In genomic region chr17:42264366-42264765, GRCh38 we compare ENCODE assay signal across 4 cellular contexts. TPM values are rescaled to one million over a fixed set of nuclear protein-coding genes. Genes with fewer than 3 reads are reported as not detected.
A peak's percentile ranks its signal among the peaks of the same experiment; 100 is the strongest.
DNase-seq lines count a peak whose midpoint lies in the region; ATAC-seq, FAIRE-seq and TF ChIP-seq lines count a peak whose summit lies in the region.
"Not testable (repeated sequence)": the region's sequence is repeated elsewhere in the genome, so short reads cannot be mapped to it uniquely, and the experiment has no call there.

No MANE protein-coding gene starts in this region.

- BruUV-seq in Panc1 (replicated peaks; lab: Mats Ljungman, UMichigan), result TSS peak; percentile 40
- TSS peak; percentile 51 for BruUV-seq in GM12878 (replicated peaks; lab: Mats Ljungman, UMichigan)
- BruUV-seq in K562 (replicated peaks; lab: Mats Ljungman, UMichigan), result TSS peak; percentile 20

- not testable (repeated sequence) for ATAC-seq in Panc1, GM12878, K562

- not testable (repeated sequence) for H3K27ac ChIP-seq in HEK293 (ENCODE audit: extremely low read depth, low read depth, low read length); Panc1 (ENCODE audit: low read length); GM12878 (ENCODE audit: control insufficient read depth, insufficient read depth); K562 (ENCODE audit: extremely low read depth, low read depth, low read length)

- not testable (repeated sequence) for DNase-seq in Panc1 (ENCODE audit: low read depth, low spot score); GM12878 (ENCODE audit: low read depth, low spot score); K562 (ENCODE audit: extremely low read depth in 1 of 4, low spot score in 3 of 4)

- not testable (repeated sequence) for TF ChIP-seq CTCF in HEK293 (tag by site-specific recombination; IDR thresholded peaks at IDR 0.05); Panc1 (IDR thresholded peaks at IDR 0.05); GM12878 (IDR thresholded peaks at IDR 0.05 in 2 of 3, conservative IDR thresholded peaks at IDR 0.05 in 1 of 3; ENCODE audit: control insufficient read depth in 2 of 3, extremely low read depth in 1 of 3, insufficient read depth in 1 of 3, low read depth in 3 of 3, low read length in 3 of 3); K562 (IDR thresholded peaks at IDR 0.05 in 2 of 3, conservative IDR thresholded peaks at IDR 0.05 in 1 of 3; ENCODE audit: insufficient read depth in 2 of 3, low read depth in 1 of 3, low read length in 3 of 3)

- H2AFZ ChIP-seq in GM12878 (ENCODE audit: control insufficient read depth, low read depth, low read length); K562 (ENCODE audit: low read depth, low read length): not testable (repeated sequence)

- H3K79me2 ChIP-seq in GM12878 (ENCODE audit: control insufficient read depth, insufficient read depth, low read length) (peaks cover 12% of the 10 kb centered on the region), K562 (ENCODE audit: control insufficient read depth, insufficient read depth, low read length) (peaks cover 88% of the 10 kb centered on the region)

- H3K9me3 ChIP-seq in HEK293 (ENCODE audit: control insufficient read depth, insufficient read depth, low read depth, low read length); Panc1 (ENCODE audit: control insufficient read depth, insufficient read depth, low read depth, low read length); GM12878 (replicated peaks; ENCODE audit: control insufficient read depth, insufficient read depth, low read length); K562 (replicated peaks; ENCODE audit: control insufficient read depth, insufficient read depth, low read depth, low read length): not testable (repeated sequence)

- peaks cover 10% of the 10 kb centered on the region for H3K4me1 ChIP-seq in HEK293 (ENCODE audit: control insufficient read depth, insufficient read depth, low read length)
- H3K4me1 ChIP-seq in Panc1 (ENCODE audit: control insufficient read depth, insufficient read depth, low read length), result peaks cover 64% of the 10 kb centered on the region
- not testable (repeated sequence) for H3K4me1 ChIP-seq in GM12878 (ENCODE audit: control insufficient read depth, insufficient read depth, low read length)
- H3K4me1 ChIP-seq in K562 (replicated peaks in 1 of 2; ENCODE audit: control insufficient read depth in 2 of 2, insufficient read depth in 2 of 2, low read length in 2 of 2), result peaks cover 10 to 18% of the 10 kb centered on the region in 2 experiments

- 96% methylated on average over 3 of the region's 4 CpGs for WGBS in GM12878 (ENCODE audit: insufficient coverage, insufficient replicate concordance, low lambda C conversion rate, missing lambda C conversion rate)
- 80% methylated on average over 1 of the region's 4 CpGs for WGBS in K562 (ENCODE audit: insufficient coverage, low coverage, missing lambda C conversion rate)

- H3K27me3 ChIP-seq in Panc1 (ENCODE audit: control insufficient read depth, insufficient read depth, low read length); GM12878 (replicated peaks in 1 of 2; ENCODE audit: control insufficient read depth in 2 of 2, insufficient read depth in 2 of 2, low read length in 1 of 2); K562 (ENCODE audit: control insufficient read depth in 2 of 2, insufficient read depth in 2 of 2, low read length in 2 of 2): not testable (repeated sequence)

- TF ChIP-seq POLR2A in GM12878 (IDR thresholded peaks at IDR 0.05; ENCODE audit: low read depth, low read length), result not testable (repeated sequence)
- peak; percentile 2; the same call in 1 of the 2 replicates for TF ChIP-seq POLR2A in K562 (conservative IDR thresholded peaks at IDR 0.05)

- SMC1A ChIA-PET in GM12878 (lab: Charles Lee; ENCODE audit: uncharacterized antibody, unreplicated experiment), result interaction anchor here (1.0 kb wide), 1 partner anchor 9 kb away, joined by 4 read pairs; no protein-coding TSS in a partner anchor

- TF ChIP-seq EP300 in GM12878 (IDR thresholded peaks at IDR 0.05; ENCODE audit: borderline replicate concordance in 1 of 2, control insufficient read depth in 1 of 2, low read depth in 2 of 2, low read length in 2 of 2); K562 (IDR thresholded peaks at IDR 0.05; ENCODE audit: low read length): not testable (repeated sequence)

- CTCF ChIA-PET in HEK293 (lab: Yijun Ruan, JAX) (interaction anchor here (0.6 to 0.9 kb wide), 3 partner anchors 41 to 124 kb away, joined by 3 read pairs; partner anchors contain the start of gene STAT3), Panc1 (lab: Charles Lee) (interaction anchor here (0.7 kb wide), 1 partner anchor 140 kb away, joined by 3 read pairs; no protein-coding TSS in a partner anchor), GM12878 (lab: Yijun Ruan, JAX) (interaction anchor here (1.4 kb wide), 1 partner anchor 16 kb away, joined by 5 read pairs; no protein-coding TSS in a partner anchor)
- CTCF ChIA-PET in K562 (lab: Yijun Ruan, JAX; ENCODE audit: low intra/inter-chr PET ratio), result not testable (repeated sequence)

- not testable (repeated sequence) for TF ChIP-seq RAD21 in GM12878 (IDR thresholded peaks at IDR 0.05; ENCODE audit: insufficient read depth, low read depth, low read length); K562 (CRISPR knock-in tag; conservative IDR thresholded peaks at IDR 0.05 in 1 of 2, IDR thresholded peaks at IDR 0.05 in 1 of 2)

- intact Hi-C loops in Panc1 (cut with micrococcal nuclease; ENCODE audit: unreplicated experiment); GM12878 (cut with micrococcal nuclease; ENCODE audit: unreplicated experiment); K562 (cut with micrococcal nuclease): not testable (repeated sequence)

- FAIRE-seq in GM12878 (lab: Jason Lieb, UNC); K562 (lab: Jason Lieb, UNC): not testable (repeated sequence)

- not testable (repeated sequence) for H3K9ac ChIP-seq in GM12878 (ENCODE audit: control insufficient read depth, insufficient read depth, low read length); K562 (ENCODE audit: insufficient read depth in 1 of 2, low read depth in 2 of 2, low read length in 2 of 2)

- H3K4me3 ChIP-seq in HEK293 (ENCODE audit: low read depth, low read length); Panc1 (ENCODE audit: low read depth in 2 of 2, low read length in 2 of 2); GM12878; K562: not testable (repeated sequence)

- not testable (repeated sequence) for H3K4me2 ChIP-seq in GM12878 (ENCODE audit: control insufficient read depth, insufficient read depth); K562 (ENCODE audit: insufficient read depth, low read length)

- RAD21 ChIA-PET in GM12878 (lab: Charles Lee; ENCODE audit: unreplicated experiment), result not testable (repeated sequence)

- POLR2A ChIA-PET in HEK293 (lab: Yijun Ruan, JAX); Panc1 (lab: Charles Lee); GM12878 (lab: Charles Lee): not testable (repeated sequence)
- POLR2A ChIA-PET in K562 (lab: Yijun Ruan, JAX), result interaction anchor here (0.6 kb wide), 1 partner anchor 322 kb away, joined by 3 read pairs; no protein-coding TSS in a partner anchor

- H3K36me3 ChIP-seq in HEK293 (ENCODE audit: control insufficient read depth in 2 of 2, insufficient read depth in 1 of 2, low read length in 2 of 2); Panc1 (ENCODE audit: control insufficient read depth, insufficient read depth, low read length); GM12878 (ENCODE audit: control insufficient read depth in 2 of 2, insufficient read depth in 2 of 2, low read length in 1 of 2): not testable (repeated sequence)
- peaks cover 21% of the 10 kb centered on the region; the same call in 2 of the 3 replicates for H3K36me3 ChIP-seq in K562 (ENCODE audit: control insufficient read depth, insufficient read depth, low read length)

- not testable (repeated sequence) for H4K20me1 ChIP-seq in GM12878 (ENCODE audit: control insufficient read depth, insufficient read depth); K562 (replicated peaks; ENCODE audit: control insufficient read depth, insufficient read depth, low read length)

- in situ Hi-C loops in Panc1 (cut with HindIII; ENCODE audit: low pct_unique_long_range_greater_than_20kb, low sequenced_read_pairs); GM12878 (cut with MboI); K562 (cut with MboI): not testable (repeated sequence)

- H3K9me1 ChIP-seq in K562 (ENCODE audit: control insufficient read depth, insufficient read depth, low read length), result not testable (repeated sequence)

RNA-seq across cellular contexts. Expression of gene STAT5B, which starts 11.8 kb away (rescaled TPM):
- total RNA-seq in Panc1 (2021; ENCODE audit: unreplicated experiment) (102 TPM), GM12878 (2014; rRNA removed) (54.0 and 58.5 TPM in 2 replicates), GM12878 (2014; rRNA removed; fragmentation: Illumina TruSeq; extraction: Trizol) (37.1 and 38.1 TPM in 2 replicates), GM12878 (2021) (66.6 and 69.6 TPM in 2 replicates), K562 (2014; rRNA removed) (92.4 and 113 TPM in 2 replicates), K562 (2014; rRNA removed; fragmentation: Illumina TruSeq; extraction: Trizol) (75.5 and 75.7 TPM in 2 replicates), K562 (2015; rRNA removed; fragmentation: Illumina TruSeq; extraction: Trizol) (63.5 and 65.2 TPM in 2 replicates), K562 (2021) (134 TPM in 2 replicates)
- polyA plus RNA-seq in Panc1 (2012; ENCODE audit: insufficient read length), result 66.5 TPM
- total RNA-seq in GM12878 (2013; cell fraction: nucleolus; rRNA removed), result 80.4 and 88.9 TPM in 2 replicates
- polyA plus RNA-seq in GM12878 (2011; ENCODE audit: low read depth), result 22.5 TPM
- polyA plus RNA-seq in GM12878 (2011; rRNA removed) (46.0 and 52.8 TPM in 2 replicates), GM12878 (2014; fragmentation: Illumina TruSeq; extraction: Trizol) (57.8 and 60.2 TPM in 2 replicates), GM12878 (2014; fragmentation: Nextera tagmentation; extraction: Ambion mirVana) (10 to 100 TPM; 11.0 to 11.8 TPM), GM12878 (2014; rRNA removed) (56.9 and 59.2 TPM in 2 replicates), GM12878 (2016; fragmentation: Nextera tagmentation; extraction: Ambion mirVana) (10 to 100 TPM; 38.8 to 40.6 TPM), K562 (2011; rRNA removed) (147 and 176 TPM in 2 replicates), K562 (2014; fragmentation: Illumina TruSeq; extraction: Trizol) (117 and 130 TPM in 2 replicates), K562 (2014; fragmentation: Nextera tagmentation; extraction: Ambion mirVana) (10 to 100 TPM; 20.8 to 23.5 TPM), K562 (2014; rRNA removed) (109 and 124 TPM in 2 replicates)
- 41.9 and 44.7 TPM in 2 replicates for polyA plus RNA-seq in GM12878 (2011; cell fraction: cytosol; rRNA removed)
- polyA plus RNA-seq in GM12878 (2011; cell fraction: nucleus; rRNA removed), result 70.8 and 85.5 TPM in 2 replicates
- 33.3 and 39.8 TPM in 2 replicates for polyA plus RNA-seq in GM12878 (2012)
- polyA minus RNA-seq in GM12878 (2011; rRNA and poly(A)+ RNA removed), result 38.7 and 49.0 TPM in 2 replicates
- polyA minus RNA-seq in GM12878 (2011; cell fraction: cytosol; rRNA and poly(A)+ RNA removed), result 18.0 and 18.9 TPM in 2 replicates
- 15.6 and 24.7 TPM in 2 replicates for polyA minus RNA-seq in GM12878 (2011; cell fraction: nucleus; rRNA and poly(A)+ RNA removed)
- 425 and 510 TPM in 2 replicates for total RNA-seq in K562 (2011; cell fraction: chromatin; rRNA removed; ENCODE audit: low replicate concordance)
- total RNA-seq in K562 (2011; cell fraction: nucleolus; rRNA removed), result 258 and 266 TPM in 2 replicates
- total RNA-seq in K562 (2011; cell fraction: nucleoplasm; rRNA removed), result 265 and 278 TPM in 2 replicates
- polyA plus RNA-seq in K562 (2011; cell fraction: cytosol; rRNA removed), result 94.2 and 122 TPM in 2 replicates
- polyA plus RNA-seq in K562 (2011; cell fraction: nucleus; rRNA removed), result 190 and 298 TPM in 2 replicates
- polyA plus RNA-seq in K562 (2012), result 79.5 and 138 TPM in 2 replicates
- 101 and 127 TPM in 2 replicates for polyA minus RNA-seq in K562 (2011; rRNA and poly(A)+ RNA removed)
- polyA minus RNA-seq in K562 (2011; cell fraction: cytosol; rRNA and poly(A)+ RNA removed), result 79.7 and 81.7 TPM in 2 replicates
- 54.4 and 60.3 TPM in 2 replicates for polyA minus RNA-seq in K562 (2011; cell fraction: nucleus; rRNA and poly(A)+ RNA removed)

RNA-seq across cellular contexts. Expression of gene STAT5A, which starts 23.9 kb away (rescaled TPM):
- total RNA-seq in Panc1 (2021; ENCODE audit: unreplicated experiment) (26.7 TPM), GM12878 (2014; rRNA removed) (71.1 and 81.1 TPM in 2 replicates), GM12878 (2014; rRNA removed; fragmentation: Illumina TruSeq; extraction: Trizol) (25.6 and 26.1 TPM in 2 replicates), GM12878 (2021) (78.9 and 86.4 TPM in 2 replicates), K562 (2014; rRNA removed) (391 and 467 TPM in 2 replicates), K562 (2014; rRNA removed; fragmentation: Illumina TruSeq; extraction: Trizol) (156 and 174 TPM in 2 replicates), K562 (2015; rRNA removed; fragmentation: Illumina TruSeq; extraction: Trizol) (177 and 195 TPM in 2 replicates), K562 (2021) (377 and 414 TPM in 2 replicates)
- 37.3 TPM for polyA plus RNA-seq in Panc1 (2012; ENCODE audit: insufficient read length)
- total RNA-seq in GM12878 (2013; cell fraction: nucleolus; rRNA removed), result 130 and 152 TPM in 2 replicates
- polyA plus RNA-seq in GM12878 (2011; ENCODE audit: low read depth), result 18.4 TPM
- polyA plus RNA-seq in GM12878 (2011; rRNA removed) (24.8 and 41.2 TPM in 2 replicates), GM12878 (2014; fragmentation: Illumina TruSeq; extraction: Trizol) (64.7 and 66.2 TPM in 2 replicates), GM12878 (2014; fragmentation: Nextera tagmentation; extraction: Ambion mirVana) (10 to 100 TPM; 14.8 to 24.0 TPM), GM12878 (2014; rRNA removed) (51.4 and 54.6 TPM in 2 replicates), GM12878 (2016; fragmentation: Nextera tagmentation; extraction: Ambion mirVana) (10 to 100 TPM; 36.6 to 41.8 TPM), K562 (2011; rRNA removed) (131 and 196 TPM in 2 replicates), K562 (2014; fragmentation: Illumina TruSeq; extraction: Trizol) (379 and 415 TPM in 2 replicates), K562 (2014; fragmentation: Nextera tagmentation; extraction: Ambion mirVana) (10 to 100 TPM; 79.9 to 81.8 TPM), K562 (2014; rRNA removed) (239 and 248 TPM in 2 replicates)
- polyA plus RNA-seq in GM12878 (2011; cell fraction: cytosol; rRNA removed), result 45.7 and 47.5 TPM in 2 replicates
- 167 and 182 TPM in 2 replicates for polyA plus RNA-seq in GM12878 (2011; cell fraction: nucleus; rRNA removed)
- 51.7 TPM in 2 replicates for polyA plus RNA-seq in GM12878 (2012)
- 63.8 and 74.0 TPM in 2 replicates for polyA minus RNA-seq in GM12878 (2011; rRNA and poly(A)+ RNA removed)
- 31.0 and 31.7 TPM in 2 replicates for polyA minus RNA-seq in GM12878 (2011; cell fraction: cytosol; rRNA and poly(A)+ RNA removed)
- polyA minus RNA-seq in GM12878 (2011; cell fraction: nucleus; rRNA and poly(A)+ RNA removed), result 39.9 and 62.0 TPM in 2 replicates
- total RNA-seq in K562 (2011; cell fraction: chromatin; rRNA removed; ENCODE audit: low replicate concordance), result 251 and 757 TPM in 2 replicates
- 428 and 505 TPM in 2 replicates for total RNA-seq in K562 (2011; cell fraction: nucleolus; rRNA removed)
- total RNA-seq in K562 (2011; cell fraction: nucleoplasm; rRNA removed), result 262 and 311 TPM in 2 replicates
- polyA plus RNA-seq in K562 (2011; cell fraction: cytosol; rRNA removed), result 76.7 and 247 TPM in 2 replicates
- 268 and 853 TPM in 2 replicates for polyA plus RNA-seq in K562 (2011; cell fraction: nucleus; rRNA removed)
- 303 and 408 TPM in 2 replicates for polyA plus RNA-seq in K562 (2012)
- polyA minus RNA-seq in K562 (2011; rRNA and poly(A)+ RNA removed), result 114 and 250 TPM in 2 replicates
- 124 and 299 TPM in 2 replicates for polyA minus RNA-seq in K562 (2011; cell fraction: cytosol; rRNA and poly(A)+ RNA removed)
- 105 and 217 TPM in 2 replicates for polyA minus RNA-seq in K562 (2011; cell fraction: nucleus; rRNA and poly(A)+ RNA removed)
